ENCODE assay signal across 1 cellular context in genomic region chr18:26479065-26479685, GRCh38.
TF ChIP-seq lines count a peak whose summit lies in the region.

No MANE protein-coding gene starts in this region.

TF ChIP-seq in IMR-90, 13 proteins besides CTCF, POLR2A, EP300 and RAD21 (continued from another document):
- TF ChIP-seq, protein P1, sequence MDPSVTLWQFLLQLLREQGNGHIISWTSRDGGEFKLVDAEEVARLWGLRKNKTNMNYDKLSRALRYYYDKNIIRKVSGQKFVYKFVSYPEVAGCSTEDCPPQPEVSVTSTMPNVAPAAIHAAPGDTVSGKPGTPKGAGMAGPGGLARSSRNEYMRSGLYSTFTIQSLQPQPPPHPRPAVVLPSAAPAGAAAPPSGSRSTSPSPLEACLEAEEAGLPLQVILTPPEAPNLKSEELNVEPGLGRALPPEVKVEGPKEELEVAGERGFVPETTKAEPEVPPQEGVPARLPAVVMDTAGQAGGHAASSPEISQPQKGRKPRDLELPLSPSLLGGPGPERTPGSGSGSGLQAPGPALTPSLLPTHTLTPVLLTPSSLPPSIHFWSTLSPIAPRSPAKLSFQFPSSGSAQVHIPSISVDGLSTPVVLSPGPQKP (IDR thresholded peaks at IDR 0.05; ENCODE audit: borderline replicate concordance, low read depth, low read length): no peak
- TF ChIP-seq CHD1 (IDR thresholded peaks at IDR 0.05; ENCODE audit: low read depth, low read length): no peak
